Comparison of ENCODE assay signal across 8 cellular contexts in the genomic region with DNA sequence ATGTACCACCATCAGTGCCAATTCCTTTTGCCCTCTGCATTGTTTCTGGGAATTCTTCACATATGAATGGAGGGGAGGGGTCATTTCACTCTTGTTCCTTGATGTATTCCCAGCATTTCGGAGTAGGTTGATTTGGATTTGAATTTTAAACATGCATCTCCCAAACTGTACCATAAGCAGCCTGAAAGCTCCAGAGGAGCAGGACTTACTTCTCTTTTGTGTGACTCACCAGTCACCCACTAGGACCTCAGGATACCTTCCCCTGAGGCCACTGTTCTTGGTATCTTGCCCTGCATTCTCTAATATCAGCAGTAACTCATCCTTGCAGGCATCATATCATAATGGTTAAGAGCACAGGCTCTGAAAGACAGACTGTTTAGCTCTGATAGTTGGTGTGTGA. TPM values are rescaled to one million over a fixed set of nuclear protein-coding genes. Genes with fewer than 3 reads are reported as not detected.
DNase-seq lines count a peak whose midpoint lies in the region; ATAC-seq, FAIRE-seq and TF ChIP-seq lines count a peak whose summit lies in the region.

No MANE protein-coding gene starts in this region.

- TF ChIP-seq POLR2A in H54 (IDR thresholded peaks at IDR 0.05; ENCODE audit: low read depth, low read length): no peak

- peak overlapping the region; percentile 96 for H3K4me3 ChIP-seq in MG63
- H3K4me3 ChIP-seq in coronary artery: peak overlapping the region; percentile 84

- H3K4me3 Mint-ChIP-seq in nephron: peak overlapping the region; percentile 96 to 97 (median 96)

- no peaks in the 10 kb centered on the region for H3K27me3 Mint-ChIP-seq in nephron (ENCODE audit: low read depth)

- TF ChIP-seq CTCF in C4-2B (conservative IDR thresholded peaks at IDR 0.05) (no peak), coronary artery (IDR thresholded peaks at IDR 0.05) (no peak), nephron (IDR thresholded peaks at IDR 0.05; ENCODE audit: unreplicated experiment in 3 of 3) (no peak)

- no peak for FAIRE-seq in H54 (lab: Jason Lieb, UNC)

- peaks cover 45% of the 10 kb centered on the region for H3K36me3 Mint-ChIP-seq in nephron (ENCODE audit: low read depth)

- H3K27ac ChIP-seq in C4-2B (peak overlapping the region; percentile 82), coronary artery (peak overlapping the region; percentile 88 to 91)

- H3K36me3 ChIP-seq in MG63: peaks cover 2% of the 10 kb centered on the region; the same call in 1 of the 2 replicates

- no peaks in the 10 kb centered on the region for H3K9me3 ChIP-seq in MG63

- H3K27ac Mint-ChIP-seq in nephron: peak overlapping the region in 2 of 3 experiments; percentile 18 to 100

- DNase-seq in MG63 (no peak), coronary artery (ENCODE audit: low spot score) (no peak), NCI-H510A (lab: John Stamatoyannopoulos, UW) (no peak), H54 (ENCODE audit: insufficient read length, low spot score) (no peak)

- H3K4me1 Mint-ChIP-seq in nephron: peaks cover 46% of the 10 kb centered on the region

- H3K27me3 ChIP-seq in MG63: no peaks in the 10 kb centered on the region

- H3K9me3 Mint-ChIP-seq in nephron: no peaks in the 10 kb centered on the region

- ATAC-seq in HG03159 (IDR thresholded peaks at IDR 0.05; ENCODE audit: unreplicated experiment) (no peak), GM21619 (IDR thresholded peaks at IDR 0.05; ENCODE audit: unreplicated experiment) (no peak)

RNA-seq across cellular contexts. Expression of a gene that starts 0.7 kb away (rescaled TPM):
- 31.0 and 54.7 TPM in 2 replicates for total RNA-seq in MG63 (2014; rRNA removed; shearing (Covaris generic); ENCODE audit: low replicate concordance)

RNA-seq across cellular contexts. Expression of a gene that starts 0.9 kb away (rescaled TPM):
- 16.6 and 44.3 TPM in 2 replicates for total RNA-seq in MG63 (2014; rRNA removed; shearing (Covaris generic); ENCODE audit: low replicate concordance)

RNA-seq across cellular contexts. Expression of a gene that starts 4.9 kb away (rescaled TPM):
- total RNA-seq in MG63 (2014; rRNA removed; shearing (Covaris generic); ENCODE audit: low replicate concordance): 7.6 and 10.8 TPM in 2 replicates

RNA-seq across cellular contexts. Expression of a gene that starts 17.6 kb away (rescaled TPM):
- total RNA-seq in MG63 (2014; rRNA removed; shearing (Covaris generic); ENCODE audit: low replicate concordance): 45.0 and 57.3 TPM in 2 replicates

RNA-seq across cellular contexts. Expression of a gene that starts 37.1 kb away (rescaled TPM):
- 45.4 and 73.7 TPM in 2 replicates for total RNA-seq in MG63 (2014; rRNA removed; shearing (Covaris generic); ENCODE audit: low replicate concordance)
